Comparison of ENCODE assay signal across 6 cellular contexts in genomic region chr1:68720476-68720875, GRCh38.
"Had no signal": no experiment of that assay in that cellular context is flagged by ENCODE, and none has a peak within 500 bp of the region (broad histone marks: within the 10 kb centered on the region; RNA-seq: fewer than 3 reads in every experiment).

No MANE protein-coding gene starts in this region.

- DNase-seq: IMR-90, KBM-7, KG1 had no signal

- FAIRE-seq: HTR-8/SVneo had no signal

- H3K4me2 ChIP-seq: KMS-11 had no signal

- H3K27ac ChIP-seq: HL-60, KMS-11 had no signal

- H3K9ac ChIP-seq: KMS-11 had no signal
